In the genomic region with DNA sequence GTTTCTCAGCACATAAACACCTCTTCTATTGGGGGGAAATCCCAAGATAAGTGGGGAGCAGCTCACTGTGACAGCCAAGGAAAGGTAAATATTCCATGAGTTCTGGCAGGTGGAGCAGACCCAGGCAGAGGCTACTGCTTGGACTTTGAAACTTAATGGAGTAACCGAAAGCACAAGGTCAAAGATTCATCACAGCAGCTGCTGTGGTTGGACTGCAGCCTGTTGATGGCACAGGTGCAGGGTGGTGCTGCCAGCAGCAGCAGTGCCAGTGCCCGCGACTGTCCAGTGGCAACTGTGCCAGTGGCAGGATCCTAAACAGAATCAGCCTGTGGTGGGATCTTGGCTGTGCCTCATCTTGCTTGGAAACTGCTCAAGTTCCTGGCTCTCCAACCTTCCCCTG, we compare ENCODE assay signal across 18 cellular contexts.
A peak's percentile ranks its signal among the peaks of the same experiment; 100 is the strongest.
DNase-seq lines count a peak whose midpoint lies in the region; ATAC-seq, FAIRE-seq and TF ChIP-seq lines count a peak whose summit lies in the region.
"Had no signal": no experiment of that assay in that cellular context is flagged by ENCODE, and none has a peak within 500 bp of the region (broad histone marks: within the 10 kb centered on the region; RNA-seq: fewer than 3 reads in every experiment).

No MANE protein-coding gene starts in this region.

- peak; percentile 37 for DNase-seq in DMS79 treated with DMSO at 0.1 percent for 48 hours (lab: John Stamatoyannopoulos, UW)
- peak; percentile 13 for DNase-seq in NCI-H2196 treated with DMSO at 0.1 percent for 48 hours (lab: John Stamatoyannopoulos, UW; ENCODE audit: unreplicated experiment)
- peak; percentile 15 to 28 for DNase-seq in heart right ventricle
- peak; percentile 19 to 57 (median 50) for DNase-seq in pancreas
- no peak for DNase-seq in SKM-1 treated with dmso at 0.1 percent for 144 hours (lab: John Stamatoyannopoulos, UW; ENCODE audit: unreplicated experiment)
- no peak for DNase-seq in coronary artery (ENCODE audit: low spot score)
- no peak for DNase-seq in SK-N-SH
- DNase-seq: activated CD4-positive, alpha-beta memory T cell treated with anti-CD3 and anti-CD28 coated beads, Interleukin-2, amount 10 ng/mL, durations not matched to agents 7 days and 5 days; activated naive CD4-positive, alpha-beta T cell; CD8-positive, alpha-beta memory T cell; erythroblast; H7; NCI-H1694 treated with DMSO at 0.1 percent for 48 hours; retina; stimulated activated naive B cell treated with anti-CD40 and anti-IgM and Interleukin-4, amounts not matched to agents 10 μg/mL and 1 μg/mL and 100 μg/mL, for 72 hours; thyroid gland had no signal

- H3K79me2 ChIP-seq in SK-N-SH (ENCODE audit: insufficient read depth), result no peaks in the 10 kb centered on the region

- ATAC-seq in heart right ventricle, result peak in 7 of 8 donors; percentile 43 to 85 (median 76)
- ATAC-seq in pancreas, result peak; percentile 87 to 98 (median 95)
- ATAC-seq in GM18870 (IDR thresholded peaks at IDR 0.05; ENCODE audit: unreplicated experiment), result no peak
- ATAC-seq: stimulated activated naive B cell treated with anti-CD40 and anti-IgM and Interleukin-4, amounts not matched to agents 10 μg/mL and 1 μg/mL and 100 μg/mL, for 72 hours had no signal

- H3K36me3 ChIP-seq in heart right ventricle, result no peaks in the 10 kb centered on the region
- no peaks in the 10 kb centered on the region for H3K36me3 ChIP-seq in pancreas
- no peaks in the 10 kb centered on the region for H3K36me3 ChIP-seq in SK-N-SH (replicated peaks in 1 of 2; ENCODE audit: control insufficient read depth in 1 of 2, insufficient read depth in 2 of 2, low read length in 1 of 2)
- H3K36me3 ChIP-seq: thyroid gland had no signal

- no peak overlapping the region for H2AFZ ChIP-seq in SK-N-SH (ENCODE audit: low read depth)

- no peak for TF ChIP-seq RAD21 in SK-N-SH (IDR thresholded peaks at IDR 0.05; ENCODE audit: low read length)

- H3F3A ChIP-seq in SK-N-SH (replicated peaks; ENCODE audit: insufficient read depth), result no peaks in the 10 kb centered on the region

- H3K9me3 ChIP-seq in heart right ventricle (no peaks in the 10 kb centered on the region), pancreas (no peaks in the 10 kb centered on the region), SK-N-SH (no peaks in the 10 kb centered on the region)
- H3K9me3 ChIP-seq: thyroid gland had no signal

- no peaks in the 10 kb centered on the region for H3K27me3 ChIP-seq in heart right ventricle
- no peaks in the 10 kb centered on the region for H3K27me3 ChIP-seq in pancreas
- no peaks in the 10 kb centered on the region for H3K27me3 ChIP-seq in SK-N-SH (ENCODE audit: insufficient read depth)
- H3K27me3 ChIP-seq: thyroid gland had no signal

- H3K4me3 ChIP-seq in heart right ventricle (no peak overlapping the region), pancreas (no peak overlapping the region), coronary artery (no peak overlapping the region), SK-N-SH (ENCODE audit: low read depth in 2 of 2, low read length in 1 of 2) (no peak overlapping the region)
- H3K4me3 ChIP-seq: thyroid gland had no signal

- H3K27ac ChIP-seq in heart right ventricle, result no peak overlapping the region
- H3K27ac ChIP-seq in pancreas, result no peak overlapping the region
- no peak overlapping the region for H3K27ac ChIP-seq in coronary artery
- H3K27ac ChIP-seq in SK-N-SH (ENCODE audit: low read depth in 2 of 2, low read length in 1 of 2), result no peak overlapping the region
- H3K27ac ChIP-seq: thyroid gland, VCaP had no signal

- H3K9me2 ChIP-seq in SK-N-SH, result no peaks in the 10 kb centered on the region

- no peak for TF ChIP-seq CTCF in heart right ventricle (IDR thresholded peaks at IDR 0.05)
- no peak for TF ChIP-seq CTCF in pancreas (IDR thresholded peaks at IDR 0.05)
- TF ChIP-seq CTCF in coronary artery (IDR thresholded peaks at IDR 0.05), result no peak
- TF ChIP-seq CTCF in SK-N-SH (IDR thresholded peaks at IDR 0.05), result no peak

- no peaks in the 10 kb centered on the region for H4K20me1 ChIP-seq in SK-N-SH (ENCODE audit: insufficient read depth)

- intact Hi-C loops in heart right ventricle (cut with DNase I), result no loop called here
- intact Hi-C loops in pancreas (cut with DNase I), result no loop called here

- no peak for TF ChIP-seq EP300 in SK-N-SH (IDR thresholded peaks at IDR 0.05; ENCODE audit: borderline replicate concordance in 1 of 2, low read depth in 1 of 2, low read length in 1 of 2)

- H3K9ac ChIP-seq in SK-N-SH, result no peak overlapping the region

- FAIRE-seq in pancreas (lab: Jason Lieb, UNC), result no peak

- CTCF ChIA-PET in SK-N-SH (lab: Yijun Ruan, JAX), result no interaction called here

- 50 to 66% methylated on average over 3 of the region's 3 CpGs for WGBS in heart right ventricle, 2 donors
- WGBS in pancreas, 2 donors, result 12 to 16% methylated on average over 3 of the region's 3 CpGs
- 33% methylated on average over 1 of the region's 3 CpGs for WGBS in SK-N-SH (ENCODE audit: low lambda C conversion rate)

- H3K4me2 ChIP-seq in SK-N-SH, result no peak overlapping the region

- H3K4me1 ChIP-seq in heart right ventricle (peaks cover 0 to 20% (median 0%) of the 10 kb centered on the region in 9 donors), pancreas (peaks cover 0 to 11% (median 7%) of the 10 kb centered on the region in 3 donors), SK-N-SH (ENCODE audit: control insufficient read depth in 1 of 2, insufficient read depth in 2 of 2, low read depth in 1 of 2, low read length in 1 of 2) (peaks cover 0 to 6% of the 10 kb centered on the region in 2 experiments; a peak in 1 of 4 replicates)
- H3K4me1 ChIP-seq: thyroid gland had no signal

- POLR2A ChIA-PET in SK-N-SH (lab: Yijun Ruan, JAX), result no interaction called here

TF ChIP-seq in SK-N-SH, 30 proteins besides CTCF, POLR2A, EP300 and RAD21:
- no peak for TF ChIP-seq GABPA (IDR thresholded peaks at IDR 0.05; ENCODE audit: low read depth)
- TF ChIP-seq JUND (IDR thresholded peaks at IDR 0.05), result no peak
- TF ChIP-seq TAF1 (IDR thresholded peaks at IDR 0.05; ENCODE audit: borderline replicate concordance, low read depth, low read length), result no peak
- TF ChIP-seq MXI1 (IDR thresholded peaks at IDR 0.05; ENCODE audit: low read depth, low read length), result no peak
- no peak for TF ChIP-seq TEAD4 (IDR thresholded peaks at IDR 0.05; ENCODE audit: borderline replicate concordance, insufficient read depth)
- TF ChIP-seq, protein P1, sequence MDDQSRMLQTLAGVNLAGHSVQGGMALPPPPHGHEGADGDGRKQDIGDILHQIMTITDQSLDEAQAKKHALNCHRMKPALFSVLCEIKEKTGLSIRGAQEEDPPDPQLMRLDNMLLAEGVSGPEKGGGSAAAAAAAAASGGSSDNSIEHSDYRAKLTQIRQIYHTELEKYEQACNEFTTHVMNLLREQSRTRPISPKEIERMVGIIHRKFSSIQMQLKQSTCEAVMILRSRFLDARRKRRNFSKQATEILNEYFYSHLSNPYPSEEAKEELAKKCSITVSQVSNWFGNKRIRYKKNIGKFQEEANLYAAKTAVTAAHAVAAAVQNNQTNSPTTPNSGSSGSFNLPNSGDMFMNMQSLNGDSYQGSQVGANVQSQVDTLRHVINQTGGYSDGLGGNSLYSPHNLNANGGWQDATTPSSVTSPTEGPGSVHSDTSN (IDR thresholded peaks at IDR 0.05), result no peak
TF ChIP-seq in SK-N-SH: peak in this region for 0.

Comparison
In these comparisons a context has a peak if more than half of its experiments do, and no peak if none do; other contexts are left out.
1. DNase-seq: peak in DMS79 treated with DMSO at 0.1 percent for 48 hours (single experiment), NCI-H2196 treated with DMSO at 0.1 percent for 48 hours (single experiment), heart right ventricle (2 of 2) and pancreas (6 of 6); none in SKM-1 treated with dmso at 0.1 percent for 144 hours (single experiment), coronary artery (single experiment) and SK-N-SH (single experiment).